In the genomic region with DNA sequence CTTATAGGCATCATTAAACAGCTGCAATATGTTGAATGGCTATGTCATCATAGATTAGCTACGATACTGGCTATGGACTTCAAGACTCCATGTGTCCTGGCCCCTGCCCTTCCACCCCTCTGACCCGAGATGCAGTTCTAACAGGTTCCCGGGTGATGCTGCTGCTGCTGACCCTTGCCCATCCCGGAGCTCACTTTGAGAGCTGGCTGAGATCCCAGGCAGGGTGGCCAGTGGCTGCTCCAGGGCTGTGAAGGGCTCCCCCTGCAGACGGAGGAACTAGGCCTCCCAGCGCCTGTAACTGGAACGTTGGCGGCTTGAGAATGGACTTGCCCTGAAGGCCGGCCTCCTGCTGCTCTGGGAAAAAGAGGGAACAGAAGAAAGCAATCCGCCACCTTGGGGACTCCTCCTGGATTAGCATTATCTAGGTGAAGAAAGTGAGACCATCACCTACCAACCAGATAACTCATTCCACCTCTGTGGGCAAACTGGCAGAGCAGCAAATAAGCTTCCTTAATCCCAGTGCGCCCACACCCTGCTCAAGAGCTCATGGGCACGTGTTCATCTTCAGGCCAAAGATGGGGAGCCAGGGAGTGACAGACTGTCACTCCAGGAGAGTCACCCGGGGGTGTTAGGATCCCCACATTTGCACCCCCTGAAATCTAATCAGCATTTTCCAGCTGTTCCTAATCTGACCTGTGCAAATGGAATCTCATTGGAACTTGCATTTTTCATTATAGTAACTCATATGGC, we compare ENCODE assay signal across 10 cellular contexts. TPM values are rescaled to one million over a fixed set of nuclear protein-coding genes. Genes with fewer than 3 reads are reported as not detected.
DNase-seq lines count a peak whose midpoint lies in the region; ATAC-seq and TF ChIP-seq lines count a peak whose summit lies in the region.
"Had no signal": no experiment of that assay in that cellular context is flagged by ENCODE, and none has a peak within 500 bp of the region (broad histone marks: within the 10 kb centered on the region; RNA-seq: fewer than 3 reads in every experiment).

No MANE protein-coding gene starts in this region.

- H3K23ac ChIP-seq in IMR-90 (ENCODE audit: low read depth, low read length): no peak overlapping the region
- no peak overlapping the region for H3K23ac ChIP-seq in mesendoderm (ENCODE audit: low read length)

- TF ChIP-seq POLR2A in IMR-90 (IDR thresholded peaks at IDR 0.05; ENCODE audit: low read depth, low read length): no peak
- no peak for TF ChIP-seq POLR2A in stomach (IDR thresholded peaks at IDR 0.05)

- H4K20me1 ChIP-seq in IMR-90 (ENCODE audit: insufficient read depth, low read length): peaks cover 4% of the 10 kb centered on the region; the same call in 1 of the 2 replicates

- no peaks in the 10 kb centered on the region for H3K36me3 ChIP-seq in IMR-90 (ENCODE audit: control insufficient read depth, insufficient read depth, low read length)
- no peaks in the 10 kb centered on the region for H3K36me3 ChIP-seq in mesendoderm (ENCODE audit: control insufficient read depth, insufficient read depth, low read length)
- peaks cover 0 to 4% (median 0%) of the 10 kb centered on the region in 4 donors for H3K36me3 ChIP-seq in stomach

- H3K36me3 Mint-ChIP-seq in activated T-helper 1 cell treated with anti-CD3 and anti-CD28 coated beads, Interleukin-12 subunit alpha, Interleukin-12 subunit beta, Interleukin-2, Interleukin-4 antibody, amounts not matched to agents 30 ng/mL and 10 ng/mL and 1 ng/mL, durations not matched to agents 14 hours and 24 hours and 36 hours (ENCODE audit: low read depth): no peaks in the 10 kb centered on the region
- H3K36me3 Mint-ChIP-seq in activated T-cell treated with anti-CD3 and anti-CD28 coated beads, Interleukin-2, amount 50 U/mL, for 72 hours (ENCODE audit: insufficient read depth in 2 of 2): no peaks in the 10 kb centered on the region

- no peaks in the 10 kb centered on the region for H3K79me2 ChIP-seq in mesendoderm (ENCODE audit: control insufficient read depth, insufficient read depth, low read length)

- CTCF ChIA-PET in IMR-90 (lab: Yijun Ruan, JAX): interaction anchor here (0.5 to 1.5 kb wide), 8 partner anchors 31 to 571 kb away, joined by 3 to 4 read pairs (median 4); no protein-coding TSS in a partner anchor

- H2BK120ac ChIP-seq in IMR-90 (ENCODE audit: low read depth, low read length) (no peak overlapping the region), mesendoderm (ENCODE audit: low read depth, low read length) (no peak overlapping the region)

- H3K27ac ChIP-seq in IMR-90 (ENCODE audit: insufficient read depth, low read length): no peak overlapping the region
- no peak overlapping the region for H3K27ac ChIP-seq in mesendoderm (ENCODE audit: low read depth, low read length)
- H3K27ac ChIP-seq in stomach: no peak overlapping the region

- dilution Hi-C loops in IMR-90 (cut with HindIII; ENCODE audit: low sequenced_read_pairs, unreplicated experiment): no loop called here

- H2BK5ac ChIP-seq in IMR-90 (ENCODE audit: low read depth, low read length, poor library complexity, severe bottlenecking): no peak overlapping the region
- H2BK5ac ChIP-seq in mesendoderm (ENCODE audit: low read length): no peak overlapping the region

- H3K27me3 Mint-ChIP-seq in activated T-helper 1 cell treated with anti-CD3 and anti-CD28 coated beads, Interleukin-12 subunit alpha, Interleukin-12 subunit beta, Interleukin-2, Interleukin-4 antibody, amounts not matched to agents 30 ng/mL and 10 ng/mL and 1 ng/mL, durations not matched to agents 14 hours and 24 hours and 36 hours (ENCODE audit: insufficient read depth): peaks cover 2% of the 10 kb centered on the region
- no peaks in the 10 kb centered on the region for H3K27me3 Mint-ChIP-seq in activated T-cell treated with anti-CD3 and anti-CD28 coated beads, Interleukin-2, amount 50 U/mL, for 72 hours (ENCODE audit: low read depth)

- H3K9ac ChIP-seq in IMR-90 (ENCODE audit: low read depth, low read length) (no peak overlapping the region), mesendoderm (ENCODE audit: low read length) (no peak overlapping the region)

- H3K4me3 ChIP-seq in IMR-90 (ENCODE audit: insufficient read depth, low read depth, low read length) (no peak overlapping the region), choroid plexus epithelial cell (ENCODE audit: low read depth, low read length) (no peak overlapping the region), mesendoderm (ENCODE audit: low read length) (no peak overlapping the region), stomach (no peak overlapping the region)

- H4K8ac ChIP-seq in IMR-90 (ENCODE audit: low read depth in 2 of 2, low read length in 2 of 2) (no peak overlapping the region), mesendoderm (ENCODE audit: low read depth, low read length) (no peak overlapping the region)

- H3K27me3 ChIP-seq in IMR-90 (ENCODE audit: control insufficient read depth, insufficient read depth, low read length) (no peaks in the 10 kb centered on the region), mesendoderm (ENCODE audit: insufficient read depth, low read length, poor library complexity) (no peaks in the 10 kb centered on the region), stomach (no peaks in the 10 kb centered on the region)

- H3K4me1 Mint-ChIP-seq in activated T-helper 1 cell treated with anti-CD3 and anti-CD28 coated beads, Interleukin-12 subunit alpha, Interleukin-12 subunit beta, Interleukin-2, Interleukin-4 antibody, amounts not matched to agents 30 ng/mL and 10 ng/mL and 1 ng/mL, durations not matched to agents 14 hours and 24 hours and 36 hours (ENCODE audit: low read depth): no peaks in the 10 kb centered on the region
- no peaks in the 10 kb centered on the region for H3K4me1 Mint-ChIP-seq in activated T-cell treated with anti-CD3 and anti-CD28 coated beads, Interleukin-2, amount 50 U/mL, for 72 hours (ENCODE audit: low read depth)

- intact Hi-C loops in IMR-90 (cut with micrococcal nuclease): no loop called here
- intact Hi-C loops in activated T-helper 1 cell treated with anti-CD3 and anti-CD28 coated beads, Interleukin-12 subunit alpha, Interleukin-12 subunit beta, Interleukin-2, Interleukin-4 antibody, amounts not matched to agents 30 ng/mL and 10 ng/mL and 1 ng/mL, durations not matched to agents 14 hours and 24 hours and 36 hours (cut with micrococcal nuclease): no loop called here
- intact Hi-C loops in stomach (cut with DNase I; ENCODE audit: low total_unique reads): loop anchor here (10.0 kb wide), 2 partner anchors 221 to 511 kb away; no protein-coding TSS in a partner anchor

- no peak overlapping the region for H3K4me2 ChIP-seq in IMR-90 (ENCODE audit: low read depth, low read length)
- no peak overlapping the region for H3K4me2 ChIP-seq in mesendoderm (ENCODE audit: low read length)

- H3K9me3 ChIP-seq in IMR-90 (ENCODE audit: control insufficient read depth, insufficient read depth, low read length) (no peaks in the 10 kb centered on the region), stomach (no peaks in the 10 kb centered on the region)

- no peak overlapping the region for H3K4me3 Mint-ChIP-seq in activated T-helper 1 cell treated with anti-CD3 and anti-CD28 coated beads, Interleukin-12 subunit alpha, Interleukin-12 subunit beta, Interleukin-2, Interleukin-4 antibody, amounts not matched to agents 30 ng/mL and 10 ng/mL and 1 ng/mL, durations not matched to agents 14 hours and 24 hours and 36 hours
- no peak overlapping the region for H3K4me3 Mint-ChIP-seq in activated T-cell treated with anti-CD3 and anti-CD28 coated beads, Interleukin-2, amount 50 U/mL, for 72 hours

- H3K4me1 ChIP-seq in IMR-90 (ENCODE audit: control insufficient read depth, insufficient read depth, low read length) (peaks cover 2% of the 10 kb centered on the region; the same call in 1 of the 2 replicates), mesendoderm (ENCODE audit: control insufficient read depth, low read depth, low read length) (no peaks in the 10 kb centered on the region), stomach (peaks cover 0 to 16% (median 0%) of the 10 kb centered on the region in 4 donors)

- TF ChIP-seq EP300 in stomach (IDR thresholded peaks at IDR 0.05): no peak

- no peak overlapping the region for H2AK9ac ChIP-seq in IMR-90 (replicated peaks; ENCODE audit: low read depth, low read length, poor library complexity)

- H3K4ac ChIP-seq in IMR-90 (ENCODE audit: low read depth, low read length): no peak overlapping the region
- H3K4ac ChIP-seq in mesendoderm (ENCODE audit: low read depth, low read length): no peak overlapping the region

- peak; percentile 26; the same call in 1 of the 2 replicates for TF ChIP-seq CTCF in IMR-90 (conservative IDR thresholded peaks at IDR 0.05; ENCODE audit: low read depth, low read length)
- peak; percentile 72 for TF ChIP-seq CTCF in choroid plexus epithelial cell (conservative IDR thresholded peaks at IDR 0.05; ENCODE audit: low read depth, low read length)
- no peak for TF ChIP-seq CTCF in stomach (IDR thresholded peaks at IDR 0.05)

- H2AFZ ChIP-seq in IMR-90 (replicated peaks; ENCODE audit: low read length, poor library complexity): no peak overlapping the region

- no peak overlapping the region for H3K18ac ChIP-seq in IMR-90 (ENCODE audit: low read depth, low read length)
- no peak overlapping the region for H3K18ac ChIP-seq in mesendoderm (ENCODE audit: low read length)

- POLR2A ChIA-PET in IMR-90 (lab: Charles Lee; ENCODE audit: unreplicated experiment): no interaction called here

- in situ Hi-C loops in IMR-90 (cut with MboI; ENCODE audit: low sequenced_read_pairs): loop anchor here (10.0 kb wide), 2 partner anchors 361 to 571 kb away; no protein-coding TSS in a partner anchor

- DNase-seq in DMS53 treated with DMSO at 0.1 percent for 48 hours (lab: John Stamatoyannopoulos, UW; ENCODE audit: unreplicated experiment): peak; percentile 35
- DNase-seq in IMR-90: no peak
- DNase-seq in choroid plexus epithelial cell (ENCODE audit: low read depth): peak; percentile 50
- DNase-seq in mesendoderm: peak; percentile 85
- no peak for DNase-seq in NOMO-1 treated with DMSO at 0.1 percent for 48 hours (lab: John Stamatoyannopoulos, UW; ENCODE audit: unreplicated experiment)
- DNase-seq in activated T-helper 1 cell treated with anti-CD3 and anti-CD28 coated beads, Interleukin-12 subunit alpha, Interleukin-12 subunit beta, Interleukin-2, Interleukin-4 antibody, amounts not matched to agents 30 ng/mL and 10 ng/mL and 1 ng/mL, durations not matched to agents 14 hours and 24 hours and 36 hours (ENCODE audit: low spot score): no peak
- DNase-seq in stomach: no peak
- DNase-seq in activated T-cell treated with anti-CD3 and anti-CD28 coated beads, Interleukin-2, amount 50 U/mL, for 72 hours: no peak
- DNase-seq: KG1; stimulated activated CD4-positive, alpha-beta T cell treated with anti-CD3 and anti-CD28 coated beads, Interleukin-15, amount 100 ng/mL, for 24 hours had no signal

- no TSS peak for BruUV-seq in IMR-90 (replicated peaks; lab: Mats Ljungman, UMichigan)

- H4K5ac ChIP-seq in IMR-90 (ENCODE audit: low read depth, low read length) (no peak overlapping the region), mesendoderm (ENCODE audit: low read length) (no peak overlapping the region)

- no peak overlapping the region for H2BK15ac ChIP-seq in IMR-90 (ENCODE audit: low read depth, low read length)
- H2BK15ac ChIP-seq in mesendoderm (replicated peaks; ENCODE audit: low read depth): no peak overlapping the region

- no peaks in the 10 kb centered on the region for H3K9me3 Mint-ChIP-seq in activated T-helper 1 cell treated with anti-CD3 and anti-CD28 coated beads, Interleukin-12 subunit alpha, Interleukin-12 subunit beta, Interleukin-2, Interleukin-4 antibody, amounts not matched to agents 30 ng/mL and 10 ng/mL and 1 ng/mL, durations not matched to agents 14 hours and 24 hours and 36 hours
- H3K9me3 Mint-ChIP-seq in activated T-cell treated with anti-CD3 and anti-CD28 coated beads, Interleukin-2, amount 50 U/mL, for 72 hours: no peaks in the 10 kb centered on the region

- no peak overlapping the region for H2BK20ac ChIP-seq in IMR-90 (ENCODE audit: low read depth, low read length)

- no peak overlapping the region for H3K27ac Mint-ChIP-seq in activated T-helper 1 cell treated with anti-CD3 and anti-CD28 coated beads, Interleukin-12 subunit alpha, Interleukin-12 subunit beta, Interleukin-2, Interleukin-4 antibody, amounts not matched to agents 30 ng/mL and 10 ng/mL and 1 ng/mL, durations not matched to agents 14 hours and 24 hours and 36 hours
- no peak overlapping the region for H3K27ac Mint-ChIP-seq in activated T-cell treated with anti-CD3 and anti-CD28 coated beads, Interleukin-2, amount 50 U/mL, for 72 hours

- WGBS in IMR-90 (ENCODE audit: extremely low coverage in 2 of 2, insufficient read length in 1 of 2), 2 experiments: 62% methylated on average over 7 of the region's 13 CpGs; no CpG with 5 or more reads in 1 of the 2 experiments
- no CpG with 5 or more reads among the region's 13 CpGs for WGBS in mesendoderm (ENCODE audit: extremely low coverage, insufficient coverage, low lambda C conversion rate)
- 52 to 71% (median 57%) methylated on average over 13 of the region's 13 CpGs for WGBS in stomach, 5 donors

- ATAC-seq in IMR-90 (ENCODE audit: low read depth): no peak
- no peak for ATAC-seq in activated T-cell treated with anti-CD3 and anti-CD28 coated beads, Interleukin-2, amount 50 U/mL, for 72 hours (replicated peaks in 1 of 2)

- H3K9me1 ChIP-seq in IMR-90 (ENCODE audit: insufficient read depth, low read length): peaks cover 6% of the 10 kb centered on the region

- H4K91ac ChIP-seq in IMR-90 (ENCODE audit: insufficient read depth, low read depth, low read length): no peak overlapping the region

- H3K14ac ChIP-seq in IMR-90 (replicated peaks; ENCODE audit: low read depth, low read length): no peak overlapping the region

- TF ChIP-seq RAD21 in IMR-90 (IDR thresholded peaks at IDR 0.05; ENCODE audit: low read length): peak; percentile 24; the same call in 1 of the 2 replicates

- H3K56ac ChIP-seq in IMR-90 (ENCODE audit: extremely low read depth, insufficient read depth, low read length): no peak overlapping the region
- H3K56ac ChIP-seq in mesendoderm (ENCODE audit: low read length): peak overlapping the region; percentile 15

- no peak overlapping the region for H2AK5ac ChIP-seq in IMR-90 (ENCODE audit: low read depth, low read length)
- no peak overlapping the region for H2AK5ac ChIP-seq in mesendoderm (ENCODE audit: low read length)

- no peaks in the 10 kb centered on the region; a peak in 1 of 4 replicates for H3K79me1 ChIP-seq in IMR-90 (ENCODE audit: low read depth in 1 of 2, low read length in 2 of 2)
- H3K79me1 ChIP-seq in mesendoderm (ENCODE audit: low read length): no peaks in the 10 kb centered on the region

RNA-seq across cellular contexts. Expression of gene PARP12, which starts 56.8 kb away (rescaled TPM):
- total RNA-seq in IMR-90 (2012; rRNA removed) (6.9 and 7.2 TPM in 2 replicates), stomach (100 to 1,000 TPM in 1 of 5 donors, 10 to 100 TPM in 4; 18.7 to 135 (median 53.1) TPM)
- polyA plus RNA-seq in IMR-90 (2012; rRNA removed) (11.3 and 14.0 TPM in 2 replicates), stomach (10 to 100 TPM; 13.0 to 20.8 (median 19.1) TPM)
- 12.1 and 12.8 TPM in 2 replicates for polyA plus RNA-seq in IMR-90 (2012; cell fraction: cytosol; rRNA removed)
- polyA plus RNA-seq in IMR-90 (2012; cell fraction: nucleus; rRNA removed; ENCODE audit: low replicate concordance): 25.9 and 32.5 TPM in 2 replicates
- polyA plus RNA-seq in mesendoderm (2013, experiment 1 of 2): 2.2 TPM
- polyA plus RNA-seq in mesendoderm (2013, experiment 2 of 2): 1.7 TPM
- 62.0 and 63.7 TPM in 2 replicates for total RNA-seq in activated T-helper 1 cell treated with anti-CD3 and anti-CD28 coated beads, Interleukin-12 subunit alpha, Interleukin-12 subunit beta, Interleukin-2, Interleukin-4 antibody, amounts not matched to agents 30 ng/mL and 10 ng/mL and 1 ng/mL, durations not matched to agents 14 hours and 24 hours and 36 hours
- 10 to 100 TPM; 49.9 to 71.5 TPM for total RNA-seq in activated T-cell treated with anti-CD3 and anti-CD28 coated beads, Interleukin-2, amount 50 U/mL, for 72 hours

Comparison
In these comparisons a context has a peak if more than half of its experiments do, and no peak if none do; other contexts are left out.
1. DNase-seq: peak in DMS53 treated with DMSO at 0.1 percent for 48 hours (single experiment), choroid plexus epithelial cell (single experiment) and mesendoderm (single experiment); none in IMR-90 (single experiment), NOMO-1 treated with DMSO at 0.1 percent for 48 hours (single experiment), activated T-helper 1 cell treated with anti-CD3 and anti-CD28 coated beads, Interleukin-12 subunit alpha, Interleukin-12 subunit beta, Interleukin-2, Interleukin-4 antibody, amounts not matched to agents 30 ng/mL and 10 ng/mL and 1 ng/mL, durations not matched to agents 14 hours and 24 hours and 36 hours (single experiment), stomach (single experiment) and activated T-cell treated with anti-CD3 and anti-CD28 coated beads, Interleukin-2, amount 50 U/mL, for 72 hours (0 of 2).
2. CTCF ChIP-seq: peak in IMR-90 (single experiment) and choroid plexus epithelial cell (single experiment); none in stomach (0 of 7).